15 cellular contexts compared by ENCODE assay signal in the genomic region with DNA sequence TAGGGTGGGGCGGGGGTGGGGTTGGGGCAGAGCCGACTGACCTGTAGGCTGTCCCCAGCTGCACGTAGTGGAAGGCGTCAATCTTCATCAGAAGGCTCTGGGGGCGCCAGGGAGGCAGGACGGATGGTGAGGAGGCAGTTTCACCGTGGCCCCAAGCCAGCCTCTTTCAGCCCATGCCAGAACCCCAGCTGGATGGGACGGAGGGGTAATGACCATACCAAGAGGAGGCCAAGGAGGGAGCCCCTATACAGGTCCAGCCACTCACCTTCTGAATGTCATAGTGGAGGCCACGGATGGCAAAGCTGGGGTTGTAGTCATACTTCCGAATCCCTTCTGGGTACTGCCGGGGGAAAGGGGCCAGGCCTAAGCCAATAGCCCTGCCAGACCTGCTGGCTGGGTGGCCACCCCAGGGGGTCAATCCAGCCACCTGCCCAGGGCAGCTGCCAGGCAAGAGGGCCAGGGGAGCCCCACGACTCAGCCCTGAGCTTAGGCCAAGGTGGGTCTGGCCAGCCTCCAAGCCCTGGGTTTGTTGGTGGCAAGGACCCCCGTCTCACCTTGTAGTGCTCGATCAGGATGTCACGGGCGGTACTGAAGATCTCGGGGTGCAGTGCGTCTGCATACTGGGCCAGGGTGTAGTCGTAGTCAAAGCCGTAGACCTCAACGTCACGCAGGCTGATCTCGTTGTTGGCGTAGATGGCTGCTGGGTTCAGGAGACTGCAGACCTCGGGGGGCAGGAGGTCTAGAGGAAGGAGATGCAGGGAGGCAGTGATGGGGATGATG. TPM values are rescaled to one million over a fixed set of nuclear protein-coding genes. Genes with fewer than 3 reads are reported as not detected.
DNase-seq lines count a peak whose midpoint lies in the region; ATAC-seq, FAIRE-seq and TF ChIP-seq lines count a peak whose summit lies in the region.
"Had no signal": no experiment of that assay in that cellular context is flagged by ENCODE, and none has a peak within 500 bp of the region (broad histone marks: within the 10 kb centered on the region; RNA-seq: fewer than 3 reads in every experiment).

No MANE protein-coding gene starts in this region.

- H3K9me3 Mint-ChIP-seq in astrocyte (ENCODE audit: unreplicated experiment) = no peaks in the 10 kb centered on the region
- H3K9me3 Mint-ChIP-seq: activated T-helper 1 cell treated with anti-CD3 and anti-CD28 coated beads, Interleukin-12 subunit alpha, Interleukin-12 subunit beta, Interleukin-2, Interleukin-4 antibody, amounts not matched to agents 30 ng/mL and 10 ng/mL and 1 ng/mL, durations not matched to agents 14 hours and 24 hours and 36 hours had no signal

- peaks cover 22% of the 10 kb centered on the region for H3K36me3 Mint-ChIP-seq in astrocyte (ENCODE audit: low read depth, unreplicated experiment)

- no peaks in the 10 kb centered on the region for H3K9me3 ChIP-seq in astrocyte (ENCODE audit: insufficient read depth, low read depth, low read length)
- H3K9me3 ChIP-seq: BLaER1 treated with 17β-estradiol and CSF1 and Interleukin-3, amounts not matched to agents 10 nM and 100 nM; colonic mucosa had no signal

- DNase-seq in HuH-7.5 (ENCODE audit: low spot score) (peak; percentile 0), astrocyte (ENCODE audit: low read depth) (no peak), islet precursor cell (peak; percentile 46), posterior vena cava (ENCODE audit: low spot score) (peak; percentile 83)
- DNase-seq: anterior cingulate cortex, colonic mucosa, NCI-H1436, NCI-H226, SHP77 had no signal

- no peak for TF ChIP-seq POLR2A in GM18505 (IDR thresholded peaks at IDR 0.05; ENCODE audit: borderline replicate concordance, extremely low read depth, insufficient read depth, insufficient read length)

- H3K27me3 ChIP-seq in astrocyte (ENCODE audit: insufficient read depth, low read length) = no peaks in the 10 kb centered on the region
- H3K27me3 ChIP-seq: BLaER1 treated with 17β-estradiol and CSF1 and Interleukin-3, amounts not matched to agents 10 nM and 100 nM; colonic mucosa had no signal

- no peak overlapping the region for H3K4me2 ChIP-seq in astrocyte (ENCODE audit: low read length)

- no peak overlapping the region for H3K4me3 ChIP-seq in astrocyte (ENCODE audit: insufficient read depth, low read depth, low read length)
- H3K4me3 ChIP-seq: BLaER1 treated with 17β-estradiol and CSF1 and Interleukin-3, amounts not matched to agents 10 nM and 100 nM; colonic mucosa had no signal

- no peak for TF ChIP-seq CTCF in astrocyte (IDR thresholded peaks at IDR 0.05; ENCODE audit: insufficient read depth, low read depth, low read length)

- H3K4me1 Mint-ChIP-seq in astrocyte (ENCODE audit: low read depth, unreplicated experiment) = peaks cover 10% of the 10 kb centered on the region

- H3K79me2 ChIP-seq in astrocyte (ENCODE audit: insufficient read depth, low read length) = peaks cover 55% of the 10 kb centered on the region

- H3K27me3 Mint-ChIP-seq in astrocyte (ENCODE audit: low read depth, unreplicated experiment) = no peaks in the 10 kb centered on the region

- no peak overlapping the region for H2AFZ ChIP-seq in astrocyte (ENCODE audit: low read depth, low read length)

- H3K4me3 Mint-ChIP-seq in astrocyte (ENCODE audit: unreplicated experiment) = no peak overlapping the region
- H3K4me3 Mint-ChIP-seq: activated T-helper 1 cell treated with anti-CD3 and anti-CD28 coated beads, Interleukin-12 subunit alpha, Interleukin-12 subunit beta, Interleukin-2, Interleukin-4 antibody, amounts not matched to agents 30 ng/mL and 10 ng/mL and 1 ng/mL, durations not matched to agents 14 hours and 24 hours and 36 hours had no signal

- no peak overlapping the region for H3K9ac ChIP-seq in astrocyte (ENCODE audit: low read length)

- H3K4me1 ChIP-seq in astrocyte (ENCODE audit: insufficient read depth, low read length) = peaks cover 29% of the 10 kb centered on the region

- H3K27ac ChIP-seq in astrocyte (ENCODE audit: low read depth, low read length) = no peak overlapping the region
- H3K27ac ChIP-seq: colonic mucosa had no signal

- H3K27ac Mint-ChIP-seq in astrocyte (ENCODE audit: unreplicated experiment) = peak overlapping the region; percentile 41
- H3K27ac Mint-ChIP-seq: activated T-helper 1 cell treated with anti-CD3 and anti-CD28 coated beads, Interleukin-12 subunit alpha, Interleukin-12 subunit beta, Interleukin-2, Interleukin-4 antibody, amounts not matched to agents 30 ng/mL and 10 ng/mL and 1 ng/mL, durations not matched to agents 14 hours and 24 hours and 36 hours had no signal

- peaks cover 29% of the 10 kb centered on the region for H3K36me3 ChIP-seq in astrocyte (ENCODE audit: insufficient read depth, low read length)
- H3K36me3 ChIP-seq: colonic mucosa had no signal

- ATAC-seq in GM18505 (IDR thresholded peaks at IDR 0.05; ENCODE audit: unreplicated experiment) = no peak
- ATAC-seq in HG02610 (IDR thresholded peaks at IDR 0.05; ENCODE audit: unreplicated experiment) = no peak
- no peak for ATAC-seq in HG02870 (IDR thresholded peaks at IDR 0.05; ENCODE audit: unreplicated experiment)

- H4K20me1 ChIP-seq in astrocyte (ENCODE audit: insufficient read depth, low read length) = peaks cover 77% of the 10 kb centered on the region

- no peak for FAIRE-seq in astrocyte (lab: Jason Lieb, UNC)
- FAIRE-seq: keratinocyte had no signal

- intact Hi-C loops in posterior vena cava (cut with DNase I) = no loop called here

RNA-seq across cellular contexts. Expression of gene NT5DC2, which starts 4.9 kb away (rescaled TPM):
- 178 and 189 TPM in 2 replicates for total RNA-seq in astrocyte
- 10 to 100 TPM; 42.7 to 48.6 TPM for total RNA-seq in posterior vena cava

RNA-seq across cellular contexts. Expression of gene UQCC5, which starts 7.6 kb away (rescaled TPM):
- total RNA-seq in astrocyte (22.9 and 26.0 TPM in 2 replicates), posterior vena cava (10 to 100 TPM; 13.8 to 22.8 TPM)

RNA-seq across cellular contexts. Expression of gene STAB1, which starts 33.6 kb away (rescaled TPM):
- total RNA-seq in astrocyte (0.39 TPM in 1 of 2 replicates, not detected in the other), posterior vena cava (100 to 1,000 TPM; 303 to 498 TPM)

Comparison
In these comparisons a context has a peak if more than half of its experiments do, and no peak if none do; other contexts are left out.
1. RNA of gene STAB1, which starts 33.6 kb away (total RNA-seq): 303 to 498 TPM in posterior vena cava; 0.39 TPM in astrocyte; every median in the first group is over 100 times any median in the second.